Comparison of ENCODE assay signal across 8 cellular contexts in genomic region chr7:107201795-107202450, GRCh38. TPM values are rescaled to one million over a fixed set of nuclear protein-coding genes. Genes with fewer than 3 reads are reported as not detected.
DNase-seq lines count a peak whose midpoint lies in the region; ATAC-seq lines count a peak whose summit lies in the region.

No MANE protein-coding gene starts in this region.

- no peak overlapping the region for H3K27ac Mint-ChIP-seq in activated CD4-positive, alpha-beta memory T cell treated with anti-CD3 and anti-CD28 coated beads for 36 hours

- intact Hi-C loops in activated CD4-positive, alpha-beta memory T cell treated with anti-CD3 and anti-CD28 coated beads for 36 hours (cut with micrococcal nuclease): loop anchor here (5.0 kb wide), 2 partner anchors 300 to 525 kb away; no protein-coding TSS in a partner anchor

- POLR2A ChIA-PET in activated CD4-positive, alpha-beta memory T cell treated with anti-CD3 and anti-CD28 coated beads for 36 hours (lab: Charles Lee): no interaction called here

- no peak overlapping the region for H3K4me3 Mint-ChIP-seq in activated CD4-positive, alpha-beta memory T cell treated with anti-CD3 and anti-CD28 coated beads for 36 hours

- H3K9me3 Mint-ChIP-seq in activated CD4-positive, alpha-beta memory T cell treated with anti-CD3 and anti-CD28 coated beads for 36 hours: no peaks in the 10 kb centered on the region

- no peaks in the 10 kb centered on the region for H3K27me3 Mint-ChIP-seq in activated CD4-positive, alpha-beta memory T cell treated with anti-CD3 and anti-CD28 coated beads for 36 hours

- CTCF ChIA-PET in activated CD4-positive, alpha-beta memory T cell treated with anti-CD3 and anti-CD28 coated beads for 36 hours (lab: Charles Lee): interaction anchor here (0.7 to 1.6 kb wide), 5 partner anchors 13 to 541 kb away, joined by 3 to 4 read pairs (median 4); no protein-coding TSS in a partner anchor

- ATAC-seq in GM21825 (IDR thresholded peaks at IDR 0.05; ENCODE audit: unreplicated experiment): peak; percentile 46

- DNase-seq in COLO829 (ENCODE audit: low spot score): peak; percentile 57
- peak; percentile 49 for DNase-seq in NCI-H2107 treated with DMSO at 0.1 percent for 48 hours (lab: John Stamatoyannopoulos, UW; ENCODE audit: unreplicated experiment)
- DNase-seq in activated CD4-positive, alpha-beta memory T cell treated with anti-CD3 and anti-CD28 coated beads for 36 hours: peak; percentile 53
- peak; percentile 39 for DNase-seq in glomerular visceral epithelial cell (ENCODE audit: extremely low spot score)
- DNase-seq in putamen (ENCODE audit: low spot score): peak; percentile 34
- DNase-seq in activated gamma-delta T cell (lab: John Stamatoyannopoulos, UW): no peak
- no peak for DNase-seq in activated CD4-positive, CD25-positive, alpha-beta regulatory T cell treated with anti-CD3 and anti-CD28 coated beads, Interleukin-2, amount 50 U/mL, for 72 hours

- H3K36me3 Mint-ChIP-seq in activated CD4-positive, alpha-beta memory T cell treated with anti-CD3 and anti-CD28 coated beads for 36 hours: peaks cover 41% of the 10 kb centered on the region

- H3K4me1 Mint-ChIP-seq in activated CD4-positive, alpha-beta memory T cell treated with anti-CD3 and anti-CD28 coated beads for 36 hours (ENCODE audit: low read depth): no peaks in the 10 kb centered on the region

RNA-seq across cellular contexts. Expression of gene HBP1, which starts 33.1 kb away (rescaled TPM):
- total RNA-seq in activated CD4-positive, alpha-beta memory T cell treated with anti-CD3 and anti-CD28 coated beads for 36 hours: 10 to 100 TPM; 24.3 to 26.7 TPM

Comparison
In these comparisons a context has a peak if more than half of its experiments do, and no peak if none do; other contexts are left out.
1. DNase-seq: peak in COLO829 (single experiment), NCI-H2107 treated with DMSO at 0.1 percent for 48 hours (single experiment), activated CD4-positive, alpha-beta memory T cell treated with anti-CD3 and anti-CD28 coated beads for 36 hours (single experiment), glomerular visceral epithelial cell (single experiment) and putamen (single experiment); none in activated gamma-delta T cell (single experiment) and activated CD4-positive, CD25-positive, alpha-beta regulatory T cell treated with anti-CD3 and anti-CD28 coated beads, Interleukin-2, amount 50 U/mL, for 72 hours (single experiment).